8 cellular contexts compared by ENCODE assay signal in the genomic region with DNA sequence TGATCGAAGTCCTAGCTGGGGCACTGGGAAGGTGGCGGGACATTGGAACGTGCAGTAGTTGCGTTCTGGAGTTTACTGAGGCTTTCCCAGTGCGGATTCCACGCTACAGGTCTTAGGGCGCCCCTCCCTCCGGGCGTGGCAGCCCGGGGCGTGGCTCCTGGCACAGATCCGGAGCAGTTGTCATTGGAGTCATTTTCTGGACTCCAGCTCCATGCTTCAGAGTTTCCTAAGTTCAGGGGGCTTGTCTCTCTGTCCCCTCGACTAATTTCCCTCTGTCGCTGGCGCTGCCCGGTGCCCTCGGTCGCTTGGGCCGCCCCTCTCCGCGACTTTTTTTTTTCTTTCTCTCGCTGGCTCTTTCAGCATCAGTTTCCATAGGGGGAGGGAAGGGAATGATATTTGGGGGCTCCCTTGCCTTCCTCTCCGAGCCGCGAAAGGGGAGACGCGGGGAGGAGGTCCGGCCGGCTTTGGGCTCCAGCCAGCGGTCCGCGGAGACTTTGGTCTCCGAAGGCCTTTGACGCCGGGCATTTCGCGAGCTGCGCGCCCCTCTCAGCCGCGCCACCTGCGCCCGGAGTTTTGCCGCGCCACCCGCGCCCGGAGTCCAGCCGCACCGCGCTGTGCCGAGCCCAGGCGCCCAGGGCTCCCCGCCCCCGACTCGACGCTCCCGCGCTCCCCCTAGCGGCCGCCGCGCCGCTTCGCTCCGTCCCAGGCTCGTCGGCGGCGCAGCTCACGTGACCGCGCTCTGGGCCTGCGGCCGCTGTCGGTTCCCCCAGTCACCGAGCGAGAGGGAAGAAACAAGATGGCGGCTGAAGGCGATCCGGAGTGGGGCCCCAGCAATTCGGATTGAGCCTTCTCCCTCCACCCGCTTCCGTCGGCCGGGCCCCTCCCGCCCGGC. TPM values are rescaled to one million over a fixed set of nuclear protein-coding genes. Genes with fewer than 3 reads are reported as not detected.
DNase-seq lines count a peak whose midpoint lies in the region; ATAC-seq and FAIRE-seq lines count a peak whose summit lies in the region.

A gene with protein sequence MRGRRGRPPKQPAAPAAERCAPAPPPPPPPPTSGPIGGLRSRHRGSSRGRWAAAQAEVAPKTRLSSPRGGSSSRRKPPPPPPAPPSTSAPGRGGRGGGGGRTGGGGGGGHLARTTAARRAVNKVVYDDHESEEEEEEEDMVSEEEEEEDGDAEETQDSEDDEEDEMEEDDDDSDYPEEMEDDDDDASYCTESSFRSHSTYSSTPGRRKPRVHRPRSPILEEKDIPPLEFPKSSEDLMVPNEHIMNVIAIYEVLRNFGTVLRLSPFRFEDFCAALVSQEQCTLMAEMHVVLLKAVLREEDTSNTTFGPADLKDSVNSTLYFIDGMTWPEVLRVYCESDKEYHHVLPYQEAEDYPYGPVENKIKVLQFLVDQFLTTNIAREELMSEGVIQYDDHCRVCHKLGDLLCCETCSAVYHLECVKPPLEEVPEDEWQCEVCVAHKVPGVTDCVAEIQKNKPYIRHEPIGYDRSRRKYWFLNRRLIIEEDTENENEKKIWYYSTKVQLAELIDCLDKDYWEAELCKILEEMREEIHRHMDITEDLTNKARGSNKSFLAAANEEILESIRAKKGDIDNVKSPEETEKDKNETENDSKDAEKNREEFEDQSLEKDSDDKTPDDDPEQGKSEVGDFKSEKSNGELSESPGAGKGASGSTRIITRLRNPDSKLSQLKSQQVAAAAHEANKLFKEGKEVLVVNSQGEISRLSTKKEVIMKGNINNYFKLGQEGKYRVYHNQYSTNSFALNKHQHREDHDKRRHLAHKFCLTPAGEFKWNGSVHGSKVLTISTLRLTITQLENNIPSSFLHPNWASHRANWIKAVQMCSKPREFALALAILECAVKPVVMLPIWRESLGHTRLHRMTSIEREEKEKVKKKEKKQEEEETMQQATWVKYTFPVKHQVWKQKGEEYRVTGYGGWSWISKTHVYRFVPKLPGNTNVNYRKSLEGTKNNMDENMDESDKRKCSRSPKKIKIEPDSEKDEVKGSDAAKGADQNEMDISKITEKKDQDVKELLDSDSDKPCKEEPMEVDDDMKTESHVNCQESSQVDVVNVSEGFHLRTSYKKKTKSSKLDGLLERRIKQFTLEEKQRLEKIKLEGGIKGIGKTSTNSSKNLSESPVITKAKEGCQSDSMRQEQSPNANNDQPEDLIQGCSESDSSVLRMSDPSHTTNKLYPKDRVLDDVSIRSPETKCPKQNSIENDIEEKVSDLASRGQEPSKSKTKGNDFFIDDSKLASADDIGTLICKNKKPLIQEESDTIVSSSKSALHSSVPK (N-terminal part only) (plus strand): TSS at position 769 of the 892 bp plus-strand sequence. CDS start 222 bp downstream, outside the sequence.

- peak; percentile 70 for ATAC-seq in GM21367 (IDR thresholded peaks at IDR 0.05; ENCODE audit: unreplicated experiment)

- H3K36me3 ChIP-seq in NT2/D1 (ENCODE audit: insufficient read depth, insufficient read length, low read length) = peaks cover 7% of the 10 kb centered on the region

- H3K4me3 ChIP-seq in NT2/D1 (ENCODE audit: insufficient read length, low read depth) = peak within 1 kb of the TSS; percentile 88

- H3K9me3 ChIP-seq in NT2/D1 (ENCODE audit: insufficient read depth, low read length) = no peaks in the 10 kb centered on the region

- peak; percentile 89 for DNase-seq in Caki2 (ENCODE audit: low read depth)
- DNase-seq in HTR-8/SVneo (ENCODE audit: insufficient read length, low spot score) = peak; percentile 95
- DNase-seq in NT2/D1 (ENCODE audit: low read depth, low spot score) = peak; percentile 85
- peak; percentile 68 for DNase-seq in activated CD8-positive, alpha-beta memory T cell treated with anti-CD3 and anti-CD28 coated beads, Interleukin-2, amount 50 U/mL, for 1 hour (ENCODE audit: extremely low read depth)
- peak; percentile 93 for DNase-seq in midbrain (lab: John Stamatoyannopoulos, UW)
- DNase-seq in stimulated activated CD8-positive, alpha-beta memory T cell treated with anti-CD3 and anti-CD28 coated beads, Interleukin-2, amount 100 ng/mL, for 1 hour (ENCODE audit: low read depth in 2 of 2) = peak; percentile 80 to 83

- FAIRE-seq in HTR-8/SVneo (lab: Jason Lieb, UNC) = peak; percentile 98

- H3K9ac ChIP-seq in NT2/D1 (ENCODE audit: insufficient read length, low read depth) = peak within 1 kb of the TSS; percentile 98

- in situ Hi-C loops in Caki2 (cut with HindIII; ENCODE audit: low pct_unique_long_range_greater_than_20kb, low sequenced_read_pairs) = no loop called here
- in situ Hi-C loops in endometrial microvascular endothelial cells (cut with HindIII; ENCODE audit: inconsistent ontology term, low pct_unique_long_range_greater_than_20kb, low sequenced_read_pairs) = no loop called here

- peaks cover 8% of the 10 kb centered on the region for H3K27me3 ChIP-seq in NT2/D1 (ENCODE audit: insufficient read depth, insufficient read length)

- no peaks in the 10 kb centered on the region for H3K4me1 ChIP-seq in NT2/D1 (ENCODE audit: insufficient read depth, insufficient read length)

RNA-seq across cellular contexts. Expression of the gene that starts here (rescaled TPM):
- total RNA-seq in Caki2 (2014; rRNA removed; shearing (Covaris generic); ENCODE audit: low replicate concordance) = 7.4 and 29.8 TPM in 2 replicates
- 24.3 TPM for total RNA-seq in endometrial microvascular endothelial cells (ENCODE audit: inconsistent ontology term)

Comparison
In these comparisons a context has a peak if more than half of its experiments do, and no peak if none do; other contexts are left out.
1. Peak in every context shown above with its lines: DNase-seq, ATAC-seq and H3K4me3 ChIP-seq.